1 cellular context compared by ENCODE assay signal in the genomic region with DNA sequence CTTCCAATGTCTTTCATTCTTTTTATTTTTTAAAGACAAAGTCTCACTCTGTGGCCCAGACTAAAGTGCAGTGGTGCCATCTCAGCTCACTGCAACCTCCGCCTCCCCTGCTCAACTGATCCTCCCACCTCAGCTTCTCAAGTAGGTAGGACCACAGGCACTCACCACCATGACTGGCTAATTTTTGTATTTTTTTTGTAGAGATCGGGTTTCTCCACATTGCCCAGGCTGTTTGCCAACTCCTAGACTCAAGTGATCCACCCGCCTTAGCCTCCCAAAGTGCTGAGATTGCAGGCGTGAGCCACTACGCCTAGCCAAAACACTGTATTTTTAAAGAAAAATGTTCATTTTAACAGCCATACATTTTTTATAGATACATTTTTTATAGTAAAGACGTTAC.
TF ChIP-seq lines count a peak whose summit lies in the region.

No MANE protein-coding gene starts in this region.

TF ChIP-seq in H1, 55 proteins besides CTCF, POLR2A, EP300 and RAD21:
- TF ChIP-seq RNF2 (IDR thresholded peaks at IDR 0.05; ENCODE audit: borderline replicate concordance, low read depth, low read length, missing control alignments, poor library complexity, severe bottlenecking) = no peak
- TF ChIP-seq TAF7 (optimal IDR thresholded peaks at IDR 0.05; ENCODE audit: borderline replicate concordance, low read depth, low read length) = no peak
- no peak for TF ChIP-seq YY1 (IDR thresholded peaks at IDR 0.05; ENCODE audit: low read depth, low read length)
- no peak for TF ChIP-seq JUN (IDR thresholded peaks at IDR 0.05; ENCODE audit: low read depth, low read length)
- no peak for TF ChIP-seq CBX8 (IDR thresholded peaks at IDR 0.05; ENCODE audit: borderline replicate concordance, low read depth, low read length)
- TF ChIP-seq GABPA (IDR thresholded peaks at IDR 0.05; ENCODE audit: borderline replicate concordance, insufficient read depth, low read length) = no peak
- no peak for TF ChIP-seq KDM1A (IDR thresholded peaks at IDR 0.05; ENCODE audit: borderline replicate concordance, low read length)
- no peak for TF ChIP-seq SP1 (IDR thresholded peaks at IDR 0.05; ENCODE audit: low read depth, low read length)
- no peak for TF ChIP-seq SP4 (IDR thresholded peaks at IDR 0.05; ENCODE audit: low read length)
- no peak for TF ChIP-seq CHD2 (IDR thresholded peaks at IDR 0.05; ENCODE audit: low read length)
- no peak for TF ChIP-seq BACH1 (IDR thresholded peaks at IDR 0.05; ENCODE audit: low read length)
- TF ChIP-seq TEAD4 (IDR thresholded peaks at IDR 0.05; ENCODE audit: low read depth, low read length) = no peak
